12 cellular contexts compared by ENCODE assay signal in genomic region chr4:40265910-40266274, GRCh38.
DNase-seq lines count a peak whose midpoint lies in the region; ATAC-seq, FAIRE-seq and TF ChIP-seq lines count a peak whose summit lies in the region.
"Had no signal": no experiment of that assay in that cellular context is flagged by ENCODE, and none has a peak within 500 bp of the region (broad histone marks: within the 10 kb centered on the region; RNA-seq: fewer than 3 reads in every experiment).

No MANE protein-coding gene starts in this region.

- intact Hi-C loops in right cardiac atrium (cut with DNase I) = no loop called here

- peak overlapping the region; percentile 49 for H3K4me2 ChIP-seq in DOHH2 (ENCODE audit: low read length)
- no peak overlapping the region for H3K4me2 ChIP-seq in smooth muscle cell

- H3F3A ChIP-seq in DOHH2 (ENCODE audit: control insufficient read depth, insufficient read depth) (no peaks in the 10 kb centered on the region), smooth muscle cell (ENCODE audit: low read depth) (peaks cover 21% of the 10 kb centered on the region)

- no peaks in the 10 kb centered on the region for H4K20me1 ChIP-seq in DOHH2 (ENCODE audit: control insufficient read depth, insufficient read depth, low read depth, low read length)
- H4K20me1 ChIP-seq in smooth muscle cell (ENCODE audit: low read depth) = no peaks in the 10 kb centered on the region

- H3K9me2 ChIP-seq in DOHH2 (replicated peaks; ENCODE audit: control insufficient read depth, low read length) = no peaks in the 10 kb centered on the region

- H3K79me2 ChIP-seq in DOHH2 (ENCODE audit: control insufficient read depth, low read length) (no peaks in the 10 kb centered on the region), smooth muscle cell (ENCODE audit: low read depth) (no peaks in the 10 kb centered on the region)

- H3K36me3 Mint-ChIP-seq in activated naive CD8-positive, alpha-beta T cell treated with anti-CD3 and anti-CD28 coated beads for 36 hours = peaks cover 10% of the 10 kb centered on the region

- H3K27me3 ChIP-seq in DOHH2 (ENCODE audit: control insufficient read depth, low read length) (no peaks in the 10 kb centered on the region), smooth muscle cell (ENCODE audit: low read depth) (no peaks in the 10 kb centered on the region), right cardiac atrium (ENCODE audit: control insufficient read depth, insufficient read depth) (no peaks in the 10 kb centered on the region)
- H3K27me3 ChIP-seq: left lung, upper lobe of right lung had no signal

- H3K9me3 ChIP-seq in DOHH2 (ENCODE audit: control insufficient read depth, insufficient read depth, low read length) (no peaks in the 10 kb centered on the region), smooth muscle cell (replicated peaks; ENCODE audit: low read depth) (no peaks in the 10 kb centered on the region), right cardiac atrium (ENCODE audit: control insufficient read depth, low read length) (no peaks in the 10 kb centered on the region)
- H3K9me3 ChIP-seq: left lung, upper lobe of right lung had no signal

- TF ChIP-seq CTCF in DOHH2 (IDR thresholded peaks at IDR 0.05; ENCODE audit: low read depth, low read length, poor library complexity, severe bottlenecking) (no peak), smooth muscle cell (IDR thresholded peaks at IDR 0.05; ENCODE audit: borderline replicate concordance, insufficient read depth, poor library complexity, severe bottlenecking) (no peak)

- H3K27me3 Mint-ChIP-seq in activated naive CD8-positive, alpha-beta T cell treated with anti-CD3 and anti-CD28 coated beads for 36 hours = no peaks in the 10 kb centered on the region

- ATAC-seq in right cardiac atrium (no peak), GM18511 (IDR thresholded peaks at IDR 0.05; ENCODE audit: unreplicated experiment) (no peak)

- H3K36me3 ChIP-seq in DOHH2 (ENCODE audit: control insufficient read depth, low read length) (no peaks in the 10 kb centered on the region), smooth muscle cell (ENCODE audit: low read depth) (no peaks in the 10 kb centered on the region)
- H3K36me3 ChIP-seq: left lung, upper lobe of right lung had no signal

- DNase-seq in HTR-8/SVneo (ENCODE audit: insufficient read length, low spot score) (no peak), smooth muscle cell (lab: John Stamatoyannopoulos, UW; ENCODE audit: unreplicated experiment) (no peak), NCI-H69 (lab: John Stamatoyannopoulos, UW) (no peak), right cardiac atrium (no peak)
- DNase-seq in activated naive CD8-positive, alpha-beta T cell treated with anti-CD3 and anti-CD28 coated beads for 36 hours = no peak
- DNase-seq: activated CD4-positive, alpha-beta T cell treated with anti-CD3 and anti-CD28 coated beads for 1 hour; left lung; stimulated activated CD4-positive, alpha-beta T cell treated with anti-CD3 and anti-CD28 coated beads, Interleukin-1b, Interleukin-23, amount 100 ng/mL, for 48 hours; upper lobe of right lung had no signal

- H3K27ac Mint-ChIP-seq in activated naive CD8-positive, alpha-beta T cell treated with anti-CD3 and anti-CD28 coated beads for 36 hours = peak overlapping the region; percentile 88

- H3K9ac ChIP-seq in smooth muscle cell (ENCODE audit: low read depth) = no peak overlapping the region

- peak; percentile 28 for FAIRE-seq in HTR-8/SVneo (lab: Jason Lieb, UNC)

- H2AFZ ChIP-seq in smooth muscle cell (ENCODE audit: low read depth) = no peak overlapping the region

- 87% methylated on average over 4 of the region's 4 CpGs for WGBS in smooth muscle cell (ENCODE audit: low lambda C conversion rate)
- 87% methylated on average over 4 of the region's 4 CpGs for WGBS in right cardiac atrium

- H3K27ac ChIP-seq in DOHH2 (ENCODE audit: low read depth, low read length) = peak overlapping the region; percentile 33
- peak overlapping the region; percentile 56 for H3K27ac ChIP-seq in smooth muscle cell (ENCODE audit: low read depth)
- no peak overlapping the region for H3K27ac ChIP-seq in right cardiac atrium (ENCODE audit: low read length)
- H3K27ac ChIP-seq: left lung, upper lobe of right lung had no signal

- H3K4me3 ChIP-seq in DOHH2 (ENCODE audit: low read length) (peak overlapping the region; percentile 43), smooth muscle cell (no peak overlapping the region), right cardiac atrium (ENCODE audit: low read length) (no peak overlapping the region)
- H3K4me3 ChIP-seq: left lung, upper lobe of right lung had no signal

- H3K4me3 Mint-ChIP-seq in activated naive CD8-positive, alpha-beta T cell treated with anti-CD3 and anti-CD28 coated beads for 36 hours = peak overlapping the region; percentile 71
- H3K4me3 Mint-ChIP-seq: nephron had no signal

- H3K9me3 Mint-ChIP-seq in activated naive CD8-positive, alpha-beta T cell treated with anti-CD3 and anti-CD28 coated beads for 36 hours = peaks cover 1% of the 10 kb centered on the region

- peaks cover 30% of the 10 kb centered on the region for H3K4me1 ChIP-seq in DOHH2 (ENCODE audit: control insufficient read depth, low read length)
- H3K4me1 ChIP-seq in smooth muscle cell (ENCODE audit: low read depth) = peaks cover 24% of the 10 kb centered on the region
- H3K4me1 ChIP-seq in right cardiac atrium (ENCODE audit: control insufficient read depth, insufficient read depth, low read length) = no peaks in the 10 kb centered on the region

- H3K4me1 Mint-ChIP-seq in activated naive CD8-positive, alpha-beta T cell treated with anti-CD3 and anti-CD28 coated beads for 36 hours = peaks cover 74% of the 10 kb centered on the region
